In genomic region chrX:46561931-46562721, GRCh38 we compare ENCODE assay signal across 1 cellular context.
TF ChIP-seq lines count a peak whose summit lies in the region.

No MANE protein-coding gene starts in this region.

TF ChIP-seq in GM12878, 131 proteins besides CTCF, POLR2A, EP300 and RAD21 (continued from another document):
- TF ChIP-seq CUX1 (IDR thresholded peaks at IDR 0.05; ENCODE audit: insufficient replicate concordance, low read depth, low read length) (peak; percentile 56), BMI1 (IDR thresholded peaks at IDR 0.05; ENCODE audit: borderline replicate concordance) (peak; percentile 37; the same call in 1 of the 2 replicates), TCF12 (IDR thresholded peaks at IDR 0.05; ENCODE audit: low read depth, low read length) (no peak)
TF ChIP-seq in GM12878: peak in this region for 43.
